Comparison of ENCODE assay signal across 17 cellular contexts in genomic region chr1:162904579-162904978, GRCh38. TPM values are rescaled to one million over a fixed set of nuclear protein-coding genes. Genes with fewer than 3 reads are reported as not detected.
DNase-seq lines count a peak whose midpoint lies in the region; ATAC-seq and TF ChIP-seq lines count a peak whose summit lies in the region.
"Had no signal": no experiment of that assay in that cellular context is flagged by ENCODE, and none has a peak within 500 bp of the region (broad histone marks: within the 10 kb centered on the region; RNA-seq: fewer than 3 reads in every experiment).

No MANE protein-coding gene starts in this region.

- ATAC-seq in aorta (ENCODE audit: low FRiP score), result no peak
- ATAC-seq in GM18517 (IDR thresholded peaks at IDR 0.05; ENCODE audit: unreplicated experiment), result no peak

- no peaks in the 10 kb centered on the region for H3K27me3 ChIP-seq in esophagus squamous epithelium
- no peaks in the 10 kb centered on the region for H3K27me3 ChIP-seq in osteoblast (ENCODE audit: insufficient read depth, low read length)
- H3K27me3 ChIP-seq in aorta (ENCODE audit: control insufficient read depth in 1 of 2, insufficient read depth in 2 of 2, low read length in 1 of 2), result no peaks in the 10 kb centered on the region
- H3K27me3 ChIP-seq: brain microvascular endothelial cell had no signal

- H3K79me2 ChIP-seq in osteoblast (ENCODE audit: insufficient read depth, low read length), result no peaks in the 10 kb centered on the region

- TF ChIP-seq POLR2A in esophagus squamous epithelium (IDR thresholded peaks at IDR 0.05), result no peak

- H2AFZ ChIP-seq in osteoblast (ENCODE audit: low read length), result no peak overlapping the region

- no peak overlapping the region for H3K4me2 ChIP-seq in osteoblast (ENCODE audit: insufficient read depth, low read length)

- no peaks in the 10 kb centered on the region for H3K36me3 ChIP-seq in esophagus squamous epithelium
- H3K36me3 ChIP-seq in osteoblast (ENCODE audit: insufficient read depth, low read length), result no peaks in the 10 kb centered on the region
- H3K36me3 ChIP-seq in aorta (ENCODE audit: control insufficient read depth in 1 of 2, insufficient read depth in 2 of 2, low read length in 1 of 2), result no peaks in the 10 kb centered on the region
- H3K36me3 ChIP-seq: brain microvascular endothelial cell, thoracic aorta had no signal

- 44 to 51% methylated on average over 2 to 4 of the region's 4 CpGs for WGBS in esophagus squamous epithelium, 2 donors
- WGBS in aorta, 2 donors, result 69 to 72% methylated on average over 4 of the region's 4 CpGs

- intact Hi-C loops in esophagus squamous epithelium (cut with DNase I) (no loop called here), aorta (cut with DNase I) (loop anchor here in 1 of 2 donors (2.0 kb wide), 1 partner anchor 26 kb away; no protein-coding TSS in a partner anchor)

- DNase-seq in DMS79 treated with DMSO at 0.1 percent for 48 hours (lab: John Stamatoyannopoulos, UW) (peak; percentile 18), NCI-H82 treated with DMSO at 0.1 percent for 48 hours (lab: John Stamatoyannopoulos, UW; ENCODE audit: unreplicated experiment) (peak; percentile 41), esophagus squamous epithelium (lab: John Stamatoyannopoulos, UW) (no peak), osteoblast (ENCODE audit: insufficient read length, low spot score, missing footprints) (no peak), aorta (no peak)
- DNase-seq in effector CD4-positive, alpha-beta T cell, result no peak
- DNase-seq in activated CD4-positive, alpha-beta T cell treated with anti-CD3 and anti-CD28 coated beads for 4 hours, result no peak
- DNase-seq: C1 segment of cervical spinal cord; effector CD8-positive, alpha-beta T cell; GDM1; NCI-H2171; posterior cingulate gyrus had no signal

- H3K4me1 ChIP-seq in esophagus squamous epithelium (peaks cover 0 to 49% (median 0%) of the 10 kb centered on the region in 3 donors), osteoblast (ENCODE audit: insufficient read depth, low read length) (peaks cover 54% of the 10 kb centered on the region), aorta (ENCODE audit: control insufficient read depth in 1 of 2, insufficient read depth in 2 of 2, low read length in 2 of 2) (no peaks in the 10 kb centered on the region)

- no peaks in the 10 kb centered on the region for H3K9me3 ChIP-seq in esophagus squamous epithelium
- H3K9me3 ChIP-seq in osteoblast (ENCODE audit: low read depth, low read length), result no peaks in the 10 kb centered on the region
- H3K9me3 ChIP-seq in aorta (ENCODE audit: control insufficient read depth, low read length), result no peaks in the 10 kb centered on the region
- H3K9me3 ChIP-seq: thoracic aorta had no signal

- peak overlapping the region in 3 of 4 donors; percentile 13 to 65 (median 34) for H3K27ac ChIP-seq in esophagus squamous epithelium
- peak overlapping the region; percentile 75 for H3K27ac ChIP-seq in osteoblast (ENCODE audit: low read depth, low read length)
- H3K27ac ChIP-seq in aorta (ENCODE audit: low read depth in 1 of 2, low read length in 2 of 2), result peak overlapping the region in 1 of 2 donors; percentile 17
- H3K27ac ChIP-seq: SK-N-MC, thoracic aorta had no signal

- H4K20me1 ChIP-seq in osteoblast (ENCODE audit: insufficient read depth, low read length), result no peaks in the 10 kb centered on the region

- H3K4me3 ChIP-seq in esophagus squamous epithelium (no peak overlapping the region), osteoblast (ENCODE audit: insufficient read depth, low read length) (no peak overlapping the region), aorta (ENCODE audit: low read length in 2 of 2) (no peak overlapping the region)
- H3K4me3 ChIP-seq: SK-N-MC, thoracic aorta had no signal

- TF ChIP-seq CTCF in esophagus squamous epithelium (IDR thresholded peaks at IDR 0.05) (no peak), osteoblast (IDR thresholded peaks at IDR 0.05; ENCODE audit: extremely low read depth, low read depth, low read length) (no peak)

RNA-seq across cellular contexts. Expression of gene CCDC190, which starts 43.6 kb away (rescaled TPM):
- total RNA-seq in esophagus squamous epithelium (1 to 10 TPM; 1.5 to 4.8 (median 2.3) TPM), osteoblast (0.88 and 1.1 TPM in 2 replicates), aorta (1 to 10 TPM; 1.6 to 2.2 TPM)
- polyA plus RNA-seq in aorta, result 1 to 10 TPM; 1.0 to 4.1 TPM
- total RNA-seq: frontal cortex had no signal

Comparison
In these comparisons a context has a peak if more than half of its experiments do, and no peak if none do; other contexts are left out.
1. DNase-seq: peak in DMS79 treated with DMSO at 0.1 percent for 48 hours (single experiment) and NCI-H82 treated with DMSO at 0.1 percent for 48 hours (single experiment); none in esophagus squamous epithelium (single experiment), osteoblast (single experiment), effector CD4-positive, alpha-beta T cell (single experiment), aorta (0 of 2) and activated CD4-positive, alpha-beta T cell treated with anti-CD3 and anti-CD28 coated beads for 4 hours (0 of 2).